In genomic region chr5:127969651-127970050, GRCh38 we compare ENCODE assay signal across 23 cellular contexts.
"Had no signal": no experiment of that assay in that cellular context is flagged by ENCODE, and none has a peak within 500 bp of the region (broad histone marks: within the 10 kb centered on the region; RNA-seq: fewer than 3 reads in every experiment).

No MANE protein-coding gene starts in this region.

- H3K36me3 ChIP-seq: cardiac muscle cell, gastrocnemius medialis had no signal

- H3K4me3 Mint-ChIP-seq: activated B cell treated with CpG ODN at 0.5 μM for 24 hours; activated CD4-positive, alpha-beta T cell treated with anti-CD3 and anti-CD28 coated beads for 36 hours; activated naive CD4-positive, alpha-beta T cell treated with anti-CD3 and anti-CD28 coated beads for 36 hours; effector memory CD8-positive, alpha-beta T cell; stimulated activated memory B cell treated with anti-CD40 and anti-IgM and Interleukin-4, amounts not matched to agents 10 μg/mL and 1 μg/mL and 100 μg/mL, for 72 hours; T-helper 1 cell treated with Interleukin-12 subunit alpha and Interleukin-12 subunit beta and Interleukin-4 antibody, amounts not matched to agents 30 μg/mL and 1 μg/mL, for 36 hours; type B pancreatic cell had no signal

- ATAC-seq: activated CD4-positive, alpha-beta T cell treated with anti-CD3 and anti-CD28 coated beads for 36 hours; effector memory CD8-positive, alpha-beta T cell; gastrocnemius medialis; mucosa of descending colon; stimulated activated memory B cell treated with anti-CD40 and anti-IgM and Interleukin-4, amounts not matched to agents 10 μg/mL and 1 μg/mL and 100 μg/mL, for 72 hours had no signal

- H3K27ac ChIP-seq: cardiac muscle cell, esophagus muscularis mucosa, gastrocnemius medialis, sigmoid colon, stomach, testis had no signal

- H3K27me3 Mint-ChIP-seq: activated B cell treated with CpG ODN at 0.5 μM for 24 hours; activated CD4-positive, alpha-beta T cell treated with anti-CD3 and anti-CD28 coated beads for 36 hours; effector memory CD8-positive, alpha-beta T cell; stimulated activated memory B cell treated with anti-CD40 and anti-IgM and Interleukin-4, amounts not matched to agents 10 μg/mL and 1 μg/mL and 100 μg/mL, for 72 hours; type B pancreatic cell had no signal

- DNase-seq: activated B cell treated with CpG ODN at 0.5 μM for 24 hours; activated CD4-positive, alpha-beta T cell treated with anti-CD3 and anti-CD28 coated beads for 36 hours; activated CD4-positive, alpha-beta T cell treated with anti-CD3 and anti-CD28 coated beads, Interleukin-2, amount 50 U/mL, for 4 hours; activated effector memory CD4-positive, alpha-beta T cell treated with Interleukin-2 at 50 U/mL for 16 hours; activated naive CD4-positive, alpha-beta T cell treated with anti-CD3 and anti-CD28 coated beads for 36 hours; activated T-cell treated with anti-CD3 and anti-CD28 coated beads, Interleukin-2, amount 50 U/mL, for 48 hours; effector memory CD8-positive, alpha-beta T cell; gastrocnemius medialis; mesendoderm; mucosa of descending colon; occipital lobe; retina; sigmoid colon; stimulated activated CD4-positive, alpha-beta T cell treated with anti-CD3 and anti-CD28 coated beads, Interleukin-15, amount 100 ng/mL, for 24 hours; stomach; T1000; testis had no signal

- H3K4me1 ChIP-seq: sigmoid colon, testis had no signal

- H3K9me3 Mint-ChIP-seq: effector memory CD8-positive, alpha-beta T cell; T-helper 1 cell treated with Interleukin-12 subunit alpha and Interleukin-12 subunit beta and Interleukin-4 antibody, amounts not matched to agents 30 μg/mL and 1 μg/mL, for 36 hours; type B pancreatic cell had no signal

- H3K27ac Mint-ChIP-seq: activated B cell treated with CpG ODN at 0.5 μM for 24 hours; activated CD4-positive, alpha-beta T cell treated with anti-CD3 and anti-CD28 coated beads for 36 hours; activated naive CD4-positive, alpha-beta T cell treated with anti-CD3 and anti-CD28 coated beads for 36 hours; effector memory CD8-positive, alpha-beta T cell; stimulated activated memory B cell treated with anti-CD40 and anti-IgM and Interleukin-4, amounts not matched to agents 10 μg/mL and 1 μg/mL and 100 μg/mL, for 72 hours; T-helper 1 cell treated with Interleukin-12 subunit alpha and Interleukin-12 subunit beta and Interleukin-4 antibody, amounts not matched to agents 30 μg/mL and 1 μg/mL, for 36 hours; type B pancreatic cell had no signal

- H3K27me3 ChIP-seq: cardiac muscle cell, esophagus muscularis mucosa, gastrocnemius medialis, sigmoid colon, stomach, testis had no signal

- H3K4me3 ChIP-seq: cardiac muscle cell, esophagus muscularis mucosa, gastrocnemius medialis, mucosa of descending colon, sigmoid colon, smooth muscle cell, stomach, testis had no signal

- H3K9me3 ChIP-seq: esophagus muscularis mucosa, gastrocnemius medialis, mucosa of descending colon, sigmoid colon, stomach, testis had no signal

- H3K4me2 ChIP-seq: smooth muscle cell had no signal

- H3K4me1 Mint-ChIP-seq: activated B cell treated with CpG ODN at 0.5 μM for 24 hours; activated CD4-positive, alpha-beta T cell treated with anti-CD3 and anti-CD28 coated beads for 36 hours; stimulated activated memory B cell treated with anti-CD40 and anti-IgM and Interleukin-4, amounts not matched to agents 10 μg/mL and 1 μg/mL and 100 μg/mL, for 72 hours had no signal
